32 cellular contexts compared by ENCODE assay signal in the genomic region with DNA sequence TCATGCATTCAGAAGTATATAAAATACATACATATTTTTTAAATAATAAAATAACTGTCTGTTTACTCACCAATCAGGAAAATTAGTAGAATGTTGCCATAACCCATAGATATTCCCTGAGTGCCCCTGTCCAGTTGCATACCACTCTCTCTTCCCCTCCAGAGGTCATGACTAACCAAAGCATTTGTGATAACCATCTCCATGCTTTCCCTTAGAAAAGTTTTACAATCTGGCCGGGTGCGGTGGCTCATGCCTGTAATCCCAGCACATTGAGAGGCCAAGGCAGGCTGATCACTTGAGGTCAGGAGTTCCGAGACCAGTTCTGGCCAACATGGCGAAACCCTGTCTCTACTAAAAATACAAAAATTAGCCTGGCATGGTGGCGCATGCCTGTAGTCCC. TPM values are rescaled to one million over a fixed set of nuclear protein-coding genes. Genes with fewer than 3 reads are reported as not detected.
"Had no signal": no experiment of that assay in that cellular context is flagged by ENCODE, and none has a peak within 500 bp of the region (broad histone marks: within the 10 kb centered on the region; RNA-seq: fewer than 3 reads in every experiment).

No MANE protein-coding gene starts in this region.

- H3K27me3 ChIP-seq: esophagus squamous epithelium, ovary, sigmoid colon, stomach, thyroid gland had no signal

- H3K27me3 Mint-ChIP-seq: effector memory CD8-positive, alpha-beta T cell; memory B cell; type B pancreatic cell had no signal

- H3K9me3 ChIP-seq: esophagus squamous epithelium, ovary, psoas muscle, sigmoid colon, stomach, thyroid gland had no signal

- H3K4me1 ChIP-seq: esophagus squamous epithelium, psoas muscle, sigmoid colon, stomach, thyroid gland had no signal

- H3K27ac Mint-ChIP-seq: effector memory CD8-positive, alpha-beta T cell; memory B cell; natural killer cell; stimulated activated effector memory CD8-positive, alpha-beta T cell treated with anti-CD3 and anti-CD28 coated beads, Interleukin-12 subunit alpha, Interleukin-12 subunit beta, amount 100 ng/mL, for 72 hours; type B pancreatic cell had no signal

- H3K27ac ChIP-seq: esophagus squamous epithelium, ovary, psoas muscle, sigmoid colon, stomach, thyroid gland had no signal

- ATAC-seq: effector memory CD8-positive, alpha-beta T cell; left lobe of liver; natural killer cell; psoas muscle; right cardiac atrium; stimulated activated effector memory CD8-positive, alpha-beta T cell treated with anti-CD3 and anti-CD28 coated beads, Interleukin-12 subunit alpha, Interleukin-12 subunit beta, amount 100 ng/mL, for 72 hours had no signal

- H3K4me3 ChIP-seq: esophagus squamous epithelium, lung, ovary, psoas muscle, sigmoid colon, stomach, thyroid gland had no signal

- H3K4me3 Mint-ChIP-seq: effector memory CD8-positive, alpha-beta T cell; memory B cell; natural killer cell; stimulated activated effector memory CD8-positive, alpha-beta T cell treated with anti-CD3 and anti-CD28 coated beads, Interleukin-12 subunit alpha, Interleukin-12 subunit beta, amount 100 ng/mL, for 72 hours; type B pancreatic cell had no signal

- H3K4me1 Mint-ChIP-seq: memory B cell; stimulated activated effector memory CD8-positive, alpha-beta T cell treated with anti-CD3 and anti-CD28 coated beads, Interleukin-12 subunit alpha, Interleukin-12 subunit beta, amount 100 ng/mL, for 72 hours had no signal

- H3K36me3 ChIP-seq: ovary had no signal

- DNase-seq: cortex of kidney; effector memory CD8-positive, alpha-beta T cell; erythroblast; esophagus squamous epithelium; head of caudate nucleus; kidney; natural killer cell; occipital lobe; ovary; posterior cingulate gyrus; psoas muscle; right cardiac atrium; sigmoid colon; stimulated activated CD4-positive, alpha-beta T cell treated with anti-CD3 and anti-CD28 coated beads, Interleukin-2, amount 100 ng/mL, for 24 hours; stimulated activated CD4-positive, alpha-beta T cell treated with anti-CD3 and anti-CD28 coated beads, Interleukin-4, amount 100 ng/mL, for 24 hours; stimulated activated naive CD4-positive, alpha-beta T cell treated with Interleukin-2 at 50 U/mL for 16 hours; stomach; thyroid gland had no signal

- H3K9me3 Mint-ChIP-seq: effector memory CD8-positive, alpha-beta T cell; memory B cell; natural killer cell; stimulated activated effector memory CD8-positive, alpha-beta T cell treated with anti-CD3 and anti-CD28 coated beads, Interleukin-12 subunit alpha, Interleukin-12 subunit beta, amount 100 ng/mL, for 72 hours; type B pancreatic cell had no signal

RNA-seq across cellular contexts. Expression of a gene that starts 51.0 kb away (rescaled TPM):
- total RNA-seq: dermis microvascular lymphatic vessel endothelial cell, esophagus squamous epithelium, frontal cortex, glomerular endothelial cell, kidney, left lobe of liver, lung, mononuclear cell, natural killer cell, occipital lobe, sigmoid colon, skeletal muscle tissue, subcutaneous adipose tissue, temporal lobe, urinary bladder had no signal
- polyA plus RNA-seq: neural cell, urinary bladder had no signal
